In genomic region chr12:81797100-81797499, GRCh38 we compare ENCODE assay signal across 9 cellular contexts. TPM values are rescaled to one million over a fixed set of nuclear protein-coding genes. Genes with fewer than 3 reads are reported as not detected.
DNase-seq lines count a peak whose midpoint lies in the region; ATAC-seq and TF ChIP-seq lines count a peak whose summit lies in the region.
"Had no signal": no experiment of that assay in that cellular context is flagged by ENCODE, and none has a peak within 500 bp of the region (broad histone marks: within the 10 kb centered on the region; RNA-seq: fewer than 3 reads in every experiment).

No MANE protein-coding gene starts in this region.

- TF ChIP-seq CTCF in astrocyte of the cerebellum (IDR thresholded peaks at IDR 0.05; ENCODE audit: low read depth, low read length, missing control alignments) (peak; percentile 45), retinal pigment epithelial cell (conservative IDR thresholded peaks at IDR 0.05; ENCODE audit: low read depth, low read length) (peak; percentile 70), ascending aorta (IDR thresholded peaks at IDR 0.05) (peak in 1 of 3 experiments; percentile 9)

- intact Hi-C loops in ascending aorta (cut with DNase I), result no loop called here

- H3K9me3 ChIP-seq in ascending aorta, result no peaks in the 10 kb centered on the region

- H3K27ac ChIP-seq in ascending aorta, result no peak overlapping the region

- H3K4me3 ChIP-seq in astrocyte of the cerebellum (ENCODE audit: low read depth, low read length) (no peak overlapping the region), retinal pigment epithelial cell (ENCODE audit: low read length) (no peak overlapping the region), ascending aorta (no peak overlapping the region)

- in situ Hi-C loops in astrocyte of the cerebellum (cut with HindIII; ENCODE audit: low sequenced_read_pairs), result no loop called here

- DNase-seq in NCI-H82 (lab: John Stamatoyannopoulos, UW) (peak; percentile 53), NCI-H82 treated with DMSO at 0.1 percent for 48 hours (lab: John Stamatoyannopoulos, UW; ENCODE audit: unreplicated experiment) (no peak), HT-29 (ENCODE audit: low spot score) (peak; percentile 52), astrocyte of the cerebellum (ENCODE audit: low read depth) (no peak), retinal pigment epithelial cell (ENCODE audit: low read depth) (no peak), ascending aorta (ENCODE audit: low spot score in 2 of 2) (no peak)

- H3K27me3 ChIP-seq in ascending aorta, result no peaks in the 10 kb centered on the region

- ATAC-seq in GM21786 (IDR thresholded peaks at IDR 0.05; ENCODE audit: unreplicated experiment) (no peak), GM21423 (IDR thresholded peaks at IDR 0.05; ENCODE audit: unreplicated experiment) (no peak)
- ATAC-seq: natural killer cell treated with Interleukin-12 subunit alpha and Interleukin-12 subunit beta and Interleukin-15 and Interleukin-18, amount 100 ng/mL, for 72 hours had no signal

- H3K4me1 ChIP-seq in ascending aorta, result peaks cover 3% of the 10 kb centered on the region in 2 donors

- no peaks in the 10 kb centered on the region for H3K36me3 ChIP-seq in ascending aorta

RNA-seq across cellular contexts. Expression of gene PPFIA2, which starts 38.0 kb away (rescaled TPM):
- not detected in 2 replicates for total RNA-seq in HT-29 (2014; rRNA removed; shearing (Covaris generic))
- total RNA-seq in ascending aorta, result 15.0 TPM
- total RNA-seq: natural killer cell treated with Interleukin-12 subunit alpha and Interleukin-12 subunit beta and Interleukin-15 and Interleukin-18, amount 100 ng/mL, for 72 hours had no signal

Comparison
In these comparisons a context has a peak if more than half of its experiments do, and no peak if none do; other contexts are left out.
1. DNase-seq: peak in NCI-H82 (single experiment) and HT-29 (single experiment); none in NCI-H82 treated with DMSO at 0.1 percent for 48 hours (single experiment), astrocyte of the cerebellum (single experiment), retinal pigment epithelial cell (single experiment) and ascending aorta (0 of 2).
2. RNA of gene PPFIA2, which starts 38.0 kb away (total RNA-seq): 15.0 TPM in ascending aorta (single experiment); not detected in HT-29; every median in the first group is over 10 times any median in the second.